1 cellular context compared by ENCODE assay signal in the genomic region with DNA sequence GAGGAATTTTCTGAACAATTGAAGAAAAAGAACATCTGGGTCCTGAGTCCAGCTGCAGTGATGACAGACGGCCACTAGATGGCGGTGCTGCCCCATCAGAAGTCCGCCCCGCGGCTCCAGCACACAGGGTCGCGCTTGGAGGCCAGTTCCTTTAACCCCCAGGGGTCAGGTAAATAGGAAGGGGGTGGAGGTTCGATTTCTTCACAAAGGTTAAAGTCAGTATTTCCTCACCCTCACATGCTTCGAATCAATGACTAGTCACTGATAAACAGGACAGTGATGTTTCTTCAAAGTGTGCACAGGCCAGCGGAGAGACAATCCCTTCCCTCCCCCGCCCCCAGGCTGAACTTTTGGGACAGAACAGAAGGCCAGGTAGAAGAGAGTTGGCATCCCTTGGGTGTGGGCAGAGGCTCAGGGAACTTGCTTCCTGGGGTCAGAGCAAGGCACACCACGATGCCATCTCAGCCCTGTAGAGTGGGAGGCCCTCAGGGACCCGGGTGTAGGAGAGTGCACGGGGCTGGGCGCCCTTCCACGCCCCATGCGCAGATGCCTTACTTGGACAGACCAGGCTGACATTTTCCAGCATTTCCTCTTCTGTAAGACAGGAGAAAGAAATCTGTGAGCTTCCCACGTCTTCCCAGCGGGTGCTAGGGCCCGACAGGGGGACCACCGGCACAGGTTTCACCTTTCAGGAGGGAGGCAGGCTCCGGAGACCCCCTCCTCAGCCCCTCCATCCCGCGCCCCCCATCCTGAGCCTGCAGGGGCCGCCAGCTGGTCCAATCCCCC.
TF ChIP-seq lines count a peak whose summit lies in the region.

No MANE protein-coding gene starts in this region.

TF ChIP-seq in HepG2, 621 proteins besides CTCF, POLR2A, EP300 and RAD21 (continued from another document and continues in another):
- TF ChIP-seq, protein P1, sequence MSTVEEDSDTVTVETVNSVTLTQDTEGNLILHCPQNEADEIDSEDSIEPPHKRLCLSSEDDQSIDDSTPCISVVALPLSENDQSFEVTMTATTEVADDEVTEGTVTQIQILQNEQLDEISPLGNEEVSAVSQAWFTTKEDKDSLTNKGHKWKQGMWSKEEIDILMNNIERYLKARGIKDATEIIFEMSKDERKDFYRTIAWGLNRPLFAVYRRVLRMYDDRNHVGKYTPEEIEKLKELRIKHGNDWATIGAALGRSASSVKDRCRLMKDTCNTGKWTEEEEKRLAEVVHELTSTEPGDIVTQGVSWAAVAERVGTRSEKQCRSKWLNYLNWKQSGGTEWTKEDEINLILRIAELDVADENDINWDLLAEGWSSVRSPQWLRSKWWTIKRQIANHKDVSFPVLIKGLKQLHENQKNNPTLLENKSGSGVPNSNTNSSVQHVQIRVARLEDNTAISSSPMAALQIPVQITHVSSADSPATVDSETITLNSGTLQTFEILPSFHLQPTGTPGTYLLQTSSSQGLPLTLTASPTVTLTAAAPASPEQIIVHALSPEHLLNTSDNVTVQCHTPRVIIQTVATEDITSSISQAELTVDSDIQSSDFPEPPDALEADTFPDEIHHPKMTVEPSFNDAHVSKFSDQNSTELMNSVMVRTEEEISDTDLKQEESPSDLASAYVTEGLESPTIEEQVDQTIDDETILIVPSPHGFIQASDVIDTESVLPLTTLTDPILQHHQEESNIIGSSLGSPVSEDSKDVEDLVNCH (CRISPR knock-in tag; IDR thresholded peaks at IDR 0.05), result 0 out of 2 replicates have a peak, but pooled peaks have one; percentile 64
- TF ChIP-seq ZNF605 (CRISPR knock-in tag; IDR thresholded peaks at IDR 0.05) (peak; percentile 95), ZNF652 (CRISPR knock-in tag; IDR thresholded peaks at IDR 0.05; ENCODE audit: borderline replicate concordance, low read depth) (peak; percentile 89), NFATC3 (CRISPR knock-in tag; IDR thresholded peaks at IDR 0.05) (peak; percentile 80), YY1 (IDR thresholded peaks at IDR 0.05; ENCODE audit: insufficient read depth, insufficient replicate concordance, low read depth, low read length) (peak; percentile 74), NFRKB (IDR thresholded peaks at IDR 0.05) (no peak), ZSCAN20 (CRISPR knock-in tag; IDR thresholded peaks at IDR 0.05; ENCODE audit: borderline replicate concordance) (no peak), ZNF180 (CRISPR knock-in tag; IDR thresholded peaks at IDR 0.05; ENCODE audit: borderline replicate concordance, low read depth) (0 out of 2 replicates have a peak, but pooled peaks have one; percentile 34), ZSCAN12 (CRISPR knock-in tag; IDR thresholded peaks at IDR 0.05) (0 out of 2 replicates have a peak, but pooled peaks have one; percentile 17), RAD51 (IDR thresholded peaks at IDR 0.05; ENCODE audit: borderline replicate concordance) (no peak), MEIS2 (CRISPR knock-in tag; IDR thresholded peaks at IDR 0.05) (peak; percentile 90), ZBTB3 (CRISPR knock-in tag; IDR thresholded peaks at IDR 0.05; ENCODE audit: borderline replicate concordance, low read depth) (no peak; the same call in 1 of the 2 replicates), FOXO1 (CRISPR knock-in tag; IDR thresholded peaks at IDR 0.05) (peak; percentile 100), ZNF101 (CRISPR knock-in tag; IDR thresholded peaks at IDR 0.05; ENCODE audit: borderline replicate concordance, low read depth) (no peak), NAIF1 (CRISPR knock-in tag; IDR thresholded peaks at IDR 0.05; ENCODE audit: borderline replicate concordance) (peak; percentile 72; the same call in 1 of the 2 replicates), KLF11 (CRISPR knock-in tag; IDR thresholded peaks at IDR 0.05) (peak; percentile 95), TAF1 (CRISPR knock-in tag; IDR thresholded peaks at IDR 0.05) (peak; percentile 81), ZNF367 (CRISPR knock-in tag; IDR thresholded peaks at IDR 0.05; ENCODE audit: borderline replicate concordance) (no peak), NR3C1 (CRISPR knock-in tag; IDR thresholded peaks at IDR 0.05) (no peak), PAWR (CRISPR knock-in tag; IDR thresholded peaks at IDR 0.05; ENCODE audit: borderline replicate concordance) (no peak), NCOR1 (IDR thresholded peaks at IDR 0.05; ENCODE audit: borderline replicate concordance, low read length) (peak; percentile 100), BHLHE40 (IDR thresholded peaks at IDR 0.05; ENCODE audit: low read length) (peak; percentile 90), ZNF75D (CRISPR knock-in tag; IDR thresholded peaks at IDR 0.05; ENCODE audit: borderline replicate concordance) (no peak), JDP2 (CRISPR knock-in tag; IDR thresholded peaks at IDR 0.05; ENCODE audit: borderline replicate concordance) (peak; percentile 72; the same call in 1 of the 2 replicates), ZNF781 (CRISPR knock-in tag; IDR thresholded peaks at IDR 0.05; ENCODE audit: borderline replicate concordance, not compliant biosample characterization) (peak; percentile 88), IKZF4 (CRISPR knock-in tag; IDR thresholded peaks at IDR 0.05; ENCODE audit: borderline replicate concordance, low read depth, not compliant biosample characterization) (no peak), ZNF260 (CRISPR knock-in tag; IDR thresholded peaks at IDR 0.05; ENCODE audit: borderline replicate concordance, low read depth) (0 out of 2 replicates have a peak, but pooled peaks have one; percentile 91), ZFP90 (CRISPR knock-in tag; IDR thresholded peaks at IDR 0.05; ENCODE audit: borderline replicate concordance) (no peak; the same call in 1 of the 2 replicates), SMYD3 (CRISPR knock-in tag; IDR thresholded peaks at IDR 0.05) (peak; percentile 86)
- TF ChIP-seq, protein P2, sequence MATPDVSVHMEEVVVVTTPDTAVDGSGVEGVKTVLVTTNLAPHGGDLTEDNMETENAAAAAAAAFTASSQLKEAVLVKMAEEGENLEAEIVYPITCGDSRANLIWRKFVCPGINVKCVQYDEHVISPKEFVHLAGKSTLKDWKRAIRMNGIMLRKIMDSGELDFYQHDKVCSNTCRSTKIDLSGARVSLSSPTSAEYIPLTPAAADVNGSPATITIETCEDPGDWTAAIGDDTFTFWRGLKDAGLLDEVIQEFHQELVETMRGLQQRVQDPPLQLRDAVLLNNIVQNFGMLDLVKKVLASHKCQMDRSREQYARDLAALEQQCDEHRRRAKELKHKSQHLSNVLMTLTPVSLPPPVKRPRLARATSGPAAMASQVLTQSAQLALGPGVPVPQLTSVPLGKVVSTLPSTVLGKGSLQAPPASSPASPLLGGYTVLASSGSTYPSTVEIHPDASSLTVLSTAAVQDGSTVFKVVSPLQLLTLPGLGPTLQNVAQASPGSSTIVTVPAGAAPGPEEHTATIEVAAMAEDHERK (CRISPR knock-in tag; IDR thresholded peaks at IDR 0.05; ENCODE audit: low read depth), result 0 out of 2 replicates have a peak, but pooled peaks have one; percentile 71
- TF ChIP-seq, protein P3, sequence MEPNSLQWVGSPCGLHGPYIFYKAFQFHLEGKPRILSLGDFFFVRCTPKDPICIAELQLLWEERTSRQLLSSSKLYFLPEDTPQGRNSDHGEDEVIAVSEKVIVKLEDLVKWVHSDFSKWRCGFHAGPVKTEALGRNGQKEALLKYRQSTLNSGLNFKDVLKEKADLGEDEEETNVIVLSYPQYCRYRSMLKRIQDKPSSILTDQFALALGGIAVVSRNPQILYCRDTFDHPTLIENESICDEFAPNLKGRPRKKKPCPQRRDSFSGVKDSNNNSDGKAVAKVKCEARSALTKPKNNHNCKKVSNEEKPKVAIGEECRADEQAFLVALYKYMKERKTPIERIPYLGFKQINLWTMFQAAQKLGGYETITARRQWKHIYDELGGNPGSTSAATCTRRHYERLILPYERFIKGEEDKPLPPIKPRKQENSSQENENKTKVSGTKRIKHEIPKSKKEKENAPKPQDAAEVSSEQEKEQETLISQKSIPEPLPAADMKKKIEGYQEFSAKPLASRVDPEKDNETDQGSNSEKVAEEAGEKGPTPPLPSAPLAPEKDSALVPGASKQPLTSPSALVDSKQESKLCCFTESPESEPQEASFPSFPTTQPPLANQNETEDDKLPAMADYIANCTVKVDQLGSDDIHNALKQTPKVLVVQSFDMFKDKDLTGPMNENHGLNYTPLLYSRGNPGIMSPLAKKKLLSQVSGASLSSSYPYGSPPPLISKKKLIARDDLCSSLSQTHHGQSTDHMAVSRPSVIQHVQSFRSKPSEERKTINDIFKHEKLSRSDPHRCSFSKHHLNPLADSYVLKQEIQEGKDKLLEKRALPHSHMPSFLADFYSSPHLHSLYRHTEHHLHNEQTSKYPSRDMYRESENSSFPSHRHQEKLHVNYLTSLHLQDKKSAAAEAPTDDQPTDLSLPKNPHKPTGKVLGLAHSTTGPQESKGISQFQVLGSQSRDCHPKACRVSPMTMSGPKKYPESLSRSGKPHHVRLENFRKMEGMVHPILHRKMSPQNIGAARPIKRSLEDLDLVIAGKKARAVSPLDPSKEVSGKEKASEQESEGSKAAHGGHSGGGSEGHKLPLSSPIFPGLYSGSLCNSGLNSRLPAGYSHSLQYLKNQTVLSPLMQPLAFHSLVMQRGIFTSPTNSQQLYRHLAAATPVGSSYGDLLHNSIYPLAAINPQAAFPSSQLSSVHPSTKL (CRISPR knock-in tag; IDR thresholded peaks at IDR 0.05), result peak; percentile 99
- TF ChIP-seq, protein P4, sequence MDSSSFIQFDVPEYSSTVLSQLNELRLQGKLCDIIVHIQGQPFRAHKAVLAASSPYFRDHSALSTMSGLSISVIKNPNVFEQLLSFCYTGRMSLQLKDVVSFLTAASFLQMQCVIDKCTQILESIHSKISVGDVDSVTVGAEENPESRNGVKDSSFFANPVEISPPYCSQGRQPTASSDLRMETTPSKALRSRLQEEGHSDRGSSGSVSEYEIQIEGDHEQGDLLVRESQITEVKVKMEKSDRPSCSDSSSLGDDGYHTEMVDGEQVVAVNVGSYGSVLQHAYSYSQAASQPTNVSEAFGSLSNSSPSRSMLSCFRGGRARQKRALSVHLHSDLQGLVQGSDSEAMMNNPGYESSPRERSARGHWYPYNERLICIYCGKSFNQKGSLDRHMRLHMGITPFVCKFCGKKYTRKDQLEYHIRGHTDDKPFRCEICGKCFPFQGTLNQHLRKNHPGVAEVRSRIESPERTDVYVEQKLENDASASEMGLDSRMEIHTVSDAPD (CRISPR knock-in tag; IDR thresholded peaks at IDR 0.05), result peak; percentile 84
- TF ChIP-seq, protein P5, sequence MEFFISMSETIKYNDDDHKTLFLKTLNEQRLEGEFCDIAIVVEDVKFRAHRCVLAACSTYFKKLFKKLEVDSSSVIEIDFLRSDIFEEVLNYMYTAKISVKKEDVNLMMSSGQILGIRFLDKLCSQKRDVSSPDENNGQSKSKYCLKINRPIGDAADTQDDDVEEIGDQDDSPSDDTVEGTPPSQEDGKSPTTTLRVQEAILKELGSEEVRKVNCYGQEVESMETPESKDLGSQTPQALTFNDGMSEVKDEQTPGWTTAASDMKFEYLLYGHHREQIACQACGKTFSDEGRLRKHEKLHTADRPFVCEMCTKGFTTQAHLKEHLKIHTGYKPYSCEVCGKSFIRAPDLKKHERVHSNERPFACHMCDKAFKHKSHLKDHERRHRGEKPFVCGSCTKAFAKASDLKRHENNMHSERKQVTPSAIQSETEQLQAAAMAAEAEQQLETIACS (CRISPR knock-in tag; IDR thresholded peaks at IDR 0.05), result no peak; the same call in 1 of the 2 replicates
- TF ChIP-seq, protein P6, sequence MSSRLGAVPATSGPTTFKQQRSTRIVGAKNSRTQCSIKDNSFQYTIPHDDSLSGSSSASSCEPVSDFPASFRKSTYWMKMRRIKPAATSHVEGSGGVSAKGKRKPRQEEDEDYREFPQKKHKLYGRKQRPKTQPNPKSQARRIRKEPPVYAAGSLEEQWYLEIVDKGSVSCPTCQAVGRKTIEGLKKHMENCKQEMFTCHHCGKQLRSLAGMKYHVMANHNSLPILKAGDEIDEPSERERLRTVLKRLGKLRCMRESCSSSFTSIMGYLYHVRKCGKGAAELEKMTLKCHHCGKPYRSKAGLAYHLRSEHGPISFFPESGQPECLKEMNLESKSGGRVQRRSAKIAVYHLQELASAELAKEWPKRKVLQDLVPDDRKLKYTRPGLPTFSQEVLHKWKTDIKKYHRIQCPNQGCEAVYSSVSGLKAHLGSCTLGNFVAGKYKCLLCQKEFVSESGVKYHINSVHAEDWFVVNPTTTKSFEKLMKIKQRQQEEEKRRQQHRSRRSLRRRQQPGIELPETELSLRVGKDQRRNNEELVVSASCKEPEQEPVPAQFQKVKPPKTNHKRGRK (CRISPR knock-in tag; IDR thresholded peaks at IDR 0.05), result no peak; the same call in 1 of the 2 replicates
- TF ChIP-seq, protein P7, sequence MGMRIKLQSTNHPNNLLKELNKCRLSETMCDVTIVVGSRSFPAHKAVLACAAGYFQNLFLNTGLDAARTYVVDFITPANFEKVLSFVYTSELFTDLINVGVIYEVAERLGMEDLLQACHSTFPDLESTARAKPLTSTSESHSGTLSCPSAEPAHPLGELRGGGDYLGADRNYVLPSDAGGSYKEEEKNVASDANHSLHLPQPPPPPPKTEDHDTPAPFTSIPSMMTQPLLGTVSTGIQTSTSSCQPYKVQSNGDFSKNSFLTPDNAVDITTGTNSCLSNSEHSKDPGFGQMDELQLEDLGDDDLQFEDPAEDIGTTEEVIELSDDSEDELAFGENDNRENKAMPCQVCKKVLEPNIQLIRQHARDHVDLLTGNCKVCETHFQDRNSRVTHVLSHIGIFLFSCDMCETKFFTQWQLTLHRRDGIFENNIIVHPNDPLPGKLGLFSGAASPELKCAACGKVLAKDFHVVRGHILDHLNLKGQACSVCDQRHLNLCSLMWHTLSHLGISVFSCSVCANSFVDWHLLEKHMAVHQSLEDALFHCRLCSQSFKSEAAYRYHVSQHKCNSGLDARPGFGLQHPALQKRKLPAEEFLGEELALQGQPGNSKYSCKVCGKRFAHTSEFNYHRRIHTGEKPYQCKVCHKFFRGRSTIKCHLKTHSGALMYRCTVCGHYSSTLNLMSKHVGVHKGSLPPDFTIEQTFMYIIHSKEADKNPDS (CRISPR knock-in tag; IDR thresholded peaks at IDR 0.05), result peak; percentile 37; the same call in 1 of the 2 replicates
- TF ChIP-seq, protein P8, sequence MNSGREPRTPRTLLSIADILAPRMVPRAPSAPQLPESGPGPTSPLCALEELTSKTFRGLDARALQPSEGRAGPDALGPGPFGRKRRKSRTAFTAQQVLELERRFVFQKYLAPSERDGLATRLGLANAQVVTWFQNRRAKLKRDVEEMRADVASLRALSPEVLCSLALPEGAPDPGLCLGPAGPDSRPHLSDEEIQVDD (CRISPR knock-in tag; IDR thresholded peaks at IDR 0.05; ENCODE audit: borderline replicate concordance), result no peak; the same call in 1 of the 2 replicates
- TF ChIP-seq, protein P9, sequence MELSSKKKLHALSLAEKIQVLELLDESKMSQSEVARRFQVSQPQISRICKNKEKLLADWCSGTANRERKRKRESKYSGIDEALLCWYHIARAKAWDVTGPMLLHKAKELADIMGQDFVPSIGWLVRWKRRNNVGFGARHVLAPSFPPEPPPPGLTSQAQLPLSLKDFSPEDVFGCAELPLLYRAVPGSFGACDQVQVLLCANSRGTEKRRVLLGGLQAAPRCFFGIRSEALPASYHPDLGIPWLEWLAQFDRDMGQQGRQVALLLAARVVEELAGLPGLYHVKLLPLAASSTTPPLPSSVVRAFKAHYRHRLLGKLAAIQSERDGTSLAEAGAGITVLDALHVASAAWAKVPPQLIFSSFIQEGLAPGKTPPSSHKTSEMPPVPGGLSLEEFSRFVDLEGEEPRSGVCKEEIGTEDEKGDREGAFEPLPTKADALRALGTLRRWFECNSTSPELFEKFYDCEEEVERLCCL (CRISPR knock-in tag; IDR thresholded peaks at IDR 0.05; ENCODE audit: borderline replicate concordance), result no peak
- TF ChIP-seq, protein P10, sequence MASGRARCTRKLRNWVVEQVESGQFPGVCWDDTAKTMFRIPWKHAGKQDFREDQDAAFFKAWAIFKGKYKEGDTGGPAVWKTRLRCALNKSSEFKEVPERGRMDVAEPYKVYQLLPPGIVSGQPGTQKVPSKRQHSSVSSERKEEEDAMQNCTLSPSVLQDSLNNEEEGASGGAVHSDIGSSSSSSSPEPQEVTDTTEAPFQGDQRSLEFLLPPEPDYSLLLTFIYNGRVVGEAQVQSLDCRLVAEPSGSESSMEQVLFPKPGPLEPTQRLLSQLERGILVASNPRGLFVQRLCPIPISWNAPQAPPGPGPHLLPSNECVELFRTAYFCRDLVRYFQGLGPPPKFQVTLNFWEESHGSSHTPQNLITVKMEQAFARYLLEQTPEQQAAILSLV (CRISPR knock-in tag; IDR thresholded peaks at IDR 0.05; ENCODE audit: borderline replicate concordance), result peak; percentile 90; the same call in 1 of the 2 replicates
